ENCODE assay signal across 12 cellular contexts in the genomic region with DNA sequence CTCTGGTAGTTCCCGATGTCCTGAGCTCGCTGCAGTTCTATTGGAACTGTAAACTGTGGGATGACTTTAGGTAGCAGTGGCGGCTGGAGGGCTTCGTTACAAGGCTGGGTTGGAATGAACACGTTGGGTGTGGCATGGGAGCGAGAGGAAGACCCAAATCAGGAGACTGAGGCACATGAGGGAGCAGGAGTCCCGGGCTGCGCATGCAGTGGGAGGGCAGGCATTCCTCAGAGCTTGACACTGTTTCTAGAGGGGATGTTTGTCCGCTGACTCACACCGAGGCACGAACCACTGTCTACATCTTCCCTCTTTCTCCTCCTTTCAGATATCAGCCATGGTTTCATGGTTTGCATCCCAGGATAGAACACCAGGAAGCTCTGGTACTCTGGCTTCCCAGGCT. TPM values are rescaled to one million over a fixed set of nuclear protein-coding genes. Genes with fewer than 3 reads are reported as not detected.
A peak's percentile ranks its signal among the peaks of the same experiment; 100 is the strongest.
DNase-seq lines count a peak whose midpoint lies in the region; ATAC-seq and TF ChIP-seq lines count a peak whose summit lies in the region.
"Had no signal": no experiment of that assay in that cellular context is flagged by ENCODE, and none has a peak within 500 bp of the region (broad histone marks: within the 10 kb centered on the region; RNA-seq: fewer than 3 reads in every experiment).

No MANE protein-coding gene starts in this region.

- H3K27ac ChIP-seq in PC-3 (ENCODE audit: low read length), result no peak overlapping the region
- no peak overlapping the region for H3K27ac ChIP-seq in sigmoid colon
- H3K27ac ChIP-seq: right atrium auricular region had no signal

- H2AFZ ChIP-seq in PC-3 (ENCODE audit: low read length), result no peak overlapping the region

- no peaks in the 10 kb centered on the region for H3K9me3 ChIP-seq in PC-3 (ENCODE audit: low read length)
- no peaks in the 10 kb centered on the region for H3K9me3 ChIP-seq in sigmoid colon
- H3K9me3 ChIP-seq: right atrium auricular region had no signal

- TF ChIP-seq EP300 in sigmoid colon (IDR thresholded peaks at IDR 0.05), result no peak

- intact Hi-C loops in PC-3 (cut with micrococcal nuclease), result no loop called here
- intact Hi-C loops in sigmoid colon (cut with DNase I), result no loop called here
- intact Hi-C loops in posterior vena cava (cut with DNase I), result no loop called here

- WGBS in sigmoid colon, 2 donors, result 69 to 78% methylated on average over 11 of the region's 11 CpGs

- no peaks in the 10 kb centered on the region for H4K20me1 ChIP-seq in PC-3 (ENCODE audit: low read length)

- H3K4me3 ChIP-seq in PC-3 (ENCODE audit: low read length), result no peak overlapping the region
- H3K4me3 ChIP-seq in sigmoid colon, result no peak overlapping the region
- H3K4me3 ChIP-seq: right atrium auricular region had no signal

- no TSS peak for BruUV-seq in PC-3 (replicated peaks; lab: Mats Ljungman, UMichigan)

- H3K36me3 ChIP-seq in PC-3 (ENCODE audit: low read depth, low read length) (no peaks in the 10 kb centered on the region), sigmoid colon (no peaks in the 10 kb centered on the region)
- H3K36me3 ChIP-seq: right atrium auricular region had no signal

- POLR2A ChIA-PET in PC-3 (lab: Charles Lee; ENCODE audit: unreplicated experiment), result no interaction called here

- no peaks in the 10 kb centered on the region for H3K9me2 ChIP-seq in PC-3 (replicated peaks; ENCODE audit: low read length)

- H3F3A ChIP-seq in PC-3 (ENCODE audit: low read length, unreplicated experiment), result no peaks in the 10 kb centered on the region

- no peak overlapping the region for H3K9ac ChIP-seq in PC-3 (ENCODE audit: low read length)

- no peaks in the 10 kb centered on the region for H3K79me2 ChIP-seq in PC-3 (ENCODE audit: low read length)

- ATAC-seq in PC-3 (no peak; the same call in 1 of the 2 replicates), GM21360 (IDR thresholded peaks at IDR 0.05; ENCODE audit: unreplicated experiment) (no peak), HG03571 (IDR thresholded peaks at IDR 0.05; ENCODE audit: unreplicated experiment) (no peak)

- TF ChIP-seq POLR2A in sigmoid colon (IDR thresholded peaks at IDR 0.05), result no peak

- no peak for TF ChIP-seq CTCF in PC-3 (conservative IDR thresholded peaks at IDR 0.05; ENCODE audit: low read depth, low read length)
- TF ChIP-seq CTCF in sigmoid colon (IDR thresholded peaks at IDR 0.05), result no peak

- peaks cover 7% of the 10 kb centered on the region for H3K4me1 ChIP-seq in PC-3 (ENCODE audit: insufficient read depth, low read length)
- H3K4me1 ChIP-seq in sigmoid colon, result no peaks in the 10 kb centered on the region
- H3K4me1 ChIP-seq: right atrium auricular region had no signal

- no peak overlapping the region for H3K4me2 ChIP-seq in PC-3 (ENCODE audit: low read length)

- CTCF ChIA-PET in PC-3 (lab: Charles Lee), result no interaction called here

- H3K27me3 ChIP-seq in PC-3 (ENCODE audit: low read length) (peaks cover 26% of the 10 kb centered on the region; the same call in 1 of the 2 replicates), sigmoid colon (peaks cover 0 to 4% (median 0%) of the 10 kb centered on the region in 3 donors)
- H3K27me3 ChIP-seq: right atrium auricular region had no signal

- DNase-seq in ELF-1 (ENCODE audit: low read depth, low spot score) (peak; percentile 80), PC-3 (peak; percentile 46), fibroblast of peridontal ligament (ENCODE audit: extremely low read depth) (peak; percentile 11), sigmoid colon (peak; percentile 22), posterior vena cava (ENCODE audit: low spot score) (no peak)
- DNase-seq in activated naive CD4-positive, alpha-beta T cell (lab: John Stamatoyannopoulos, UW), result no peak
- DNase-seq: dermis blood vessel endothelial cell, NCI-H1417, SHP77 treated with DMSO at 0.1 percent for 48 hours had no signal

RNA-seq across cellular contexts. Expression of gene LAMA1, which starts 40.6 kb away (rescaled TPM):
- total RNA-seq in PC-3 (2014; rRNA removed) (not detected in 2 replicates), sigmoid colon (1 to 10 TPM in 1 of 4 donors, under 1 TPM in 3; 0.27 to 1.4 (median 0.69) TPM), posterior vena cava (1 to 10 TPM; 1.8 to 4.0 TPM)
- 10 to 100 TPM in 1 of 3 donors, 1 to 10 TPM in 2; 1.8 to 19.2 (median 7.2) TPM for polyA plus RNA-seq in sigmoid colon

Comparison
In these comparisons a context has a peak if more than half of its experiments do, and no peak if none do; other contexts are left out.
1. DNase-seq: peak in ELF-1 (single experiment), PC-3 (single experiment), fibroblast of peridontal ligament (single experiment) and sigmoid colon (single experiment); none in posterior vena cava (single experiment) and activated naive CD4-positive, alpha-beta T cell (0 of 4).